ENCODE assay signal across 39 cellular contexts in genomic region chr3:174783502-174783901, GRCh38.
"Had no signal": no experiment of that assay in that cellular context is flagged by ENCODE, and none has a peak within 500 bp of the region (broad histone marks: within the 10 kb centered on the region; RNA-seq: fewer than 3 reads in every experiment).

No MANE protein-coding gene starts in this region.

- H3K36me3 ChIP-seq: adrenal gland, ascending aorta, brain microvascular endothelial cell, breast epithelium, cardiac muscle cell had no signal

- H3K27me3 ChIP-seq: adrenal gland, ascending aorta, body of pancreas, brain microvascular endothelial cell, breast epithelium, cardiac muscle cell had no signal

- ATAC-seq: activated naive CD4-positive, alpha-beta T cell treated with anti-CD3 and anti-CD28 coated beads, Interleukin-2, amount 50 U/mL, for 72 hours; activated naive CD8-positive, alpha-beta T cell treated with anti-CD3 and anti-CD28 coated beads, Interleukin-2, amount 50 U/mL, for 24 hours; activated T-cell treated with anti-CD3 and anti-CD28 coated beads, Interleukin-2, amount 50 U/mL, for 4 hours; activated T-cell treated with anti-CD3 and anti-CD28 coated beads, Interleukin-2, amount 50 U/mL, for 72 hours; activated T-helper 17 cell treated with anti-CD3 and anti-CD28 coated beads, Interleukin-2, amount 50 U/mL, for 72 hours; body of pancreas had no signal

- H3K36me3 Mint-ChIP-seq: activated naive CD4-positive, alpha-beta T cell treated with anti-CD3 and anti-CD28 coated beads, Interleukin-2, amount 10 ng/mL, durations not matched to agents 7 days and 5 days; activated naive CD4-positive, alpha-beta T cell treated with anti-CD3 and anti-CD28 coated beads, Interleukin-2, amount 50 U/mL, for 24 hours; activated naive CD4-positive, alpha-beta T cell treated with anti-CD3 and anti-CD28 coated beads, Interleukin-2, amount 50 U/mL, for 72 hours; activated naive CD8-positive, alpha-beta T cell; activated naive CD8-positive, alpha-beta T cell treated with anti-CD3 and anti-CD28 coated beads for 36 hours; activated naive CD8-positive, alpha-beta T cell treated with anti-CD3 and anti-CD28 coated beads, Interleukin-2, amount 10 ng/mL, durations not matched to agents 7 days and 5 days; brain had no signal

- H3K9me3 ChIP-seq: adrenal gland, ascending aorta, body of pancreas, breast epithelium had no signal

- H3K27ac ChIP-seq: adrenal gland, ascending aorta, body of pancreas, brain microvascular endothelial cell, breast epithelium, cardiac muscle cell had no signal

- H3K4me3 Mint-ChIP-seq: activated naive CD4-positive, alpha-beta T cell treated with anti-CD3 and anti-CD28 coated beads for 36 hours; activated naive CD4-positive, alpha-beta T cell treated with anti-CD3 and anti-CD28 coated beads, Interleukin-2, amount 10 ng/mL, durations not matched to agents 7 days and 5 days; activated naive CD4-positive, alpha-beta T cell treated with anti-CD3 and anti-CD28 coated beads, Interleukin-2, amount 50 U/mL, for 24 hours; activated naive CD8-positive, alpha-beta T cell; activated naive CD8-positive, alpha-beta T cell treated with anti-CD3 and anti-CD28 coated beads for 36 hours; activated naive CD8-positive, alpha-beta T cell treated with anti-CD3 and anti-CD28 coated beads, Interleukin-2, amount 10 ng/mL, durations not matched to agents 7 days and 5 days; activated naive CD8-positive, alpha-beta T cell treated with anti-CD3 and anti-CD28 coated beads, Interleukin-2, amount 50 U/mL, for 24 hours; activated T-cell treated with anti-CD3 and anti-CD28 coated beads, Interleukin-2, amount 50 U/mL, for 24 hours; activated T-cell treated with anti-CD3 and anti-CD28 coated beads, Interleukin-2, amount 50 U/mL, for 4 hours; activated T-cell treated with anti-CD3 and anti-CD28 coated beads, Interleukin-2, amount 50 U/mL, for 72 hours; activated T-helper 1 cell treated with anti-CD3 and anti-CD28 coated beads, Interleukin-12 subunit alpha, Interleukin-12 subunit beta, Interleukin-2, Interleukin-4 antibody, amounts not matched to agents 30 ng/mL and 10 ng/mL and 1 ng/mL, durations not matched to agents 14 hours and 24 hours and 36 hours; activated T-helper 17 cell treated with anti-CD3 and anti-CD28 coated beads, Interleukin-2, amount 50 U/mL, for 72 hours; brain; central memory CD8-positive, alpha-beta T cell had no signal

- H3K4me1 Mint-ChIP-seq: activated naive CD4-positive, alpha-beta T cell treated with anti-CD3 and anti-CD28 coated beads, Interleukin-2, amount 10 ng/mL, durations not matched to agents 7 days and 5 days; activated naive CD4-positive, alpha-beta T cell treated with anti-CD3 and anti-CD28 coated beads, Interleukin-2, amount 50 U/mL, for 24 hours; activated naive CD8-positive, alpha-beta T cell treated with anti-CD3 and anti-CD28 coated beads for 36 hours; activated naive CD8-positive, alpha-beta T cell treated with anti-CD3 and anti-CD28 coated beads, Interleukin-2, amount 10 ng/mL, durations not matched to agents 7 days and 5 days; activated naive CD8-positive, alpha-beta T cell treated with anti-CD3 and anti-CD28 coated beads, Interleukin-2, amount 50 U/mL, for 24 hours; activated T-helper 17 cell treated with anti-CD3 and anti-CD28 coated beads, Interleukin-2, amount 50 U/mL, for 72 hours; brain; central memory CD8-positive, alpha-beta T cell had no signal

- H3K4me1 ChIP-seq: adrenal gland, ascending aorta, body of pancreas, breast epithelium had no signal

- H3K4me3 ChIP-seq: adrenal gland, ascending aorta, body of pancreas, breast epithelium, cardiac muscle cell had no signal

- H3K27ac Mint-ChIP-seq: activated naive CD4-positive, alpha-beta T cell treated with anti-CD3 and anti-CD28 coated beads for 36 hours; activated naive CD4-positive, alpha-beta T cell treated with anti-CD3 and anti-CD28 coated beads, Interleukin-2, amount 10 ng/mL, durations not matched to agents 7 days and 5 days; activated naive CD4-positive, alpha-beta T cell treated with anti-CD3 and anti-CD28 coated beads, Interleukin-2, amount 50 U/mL, for 24 hours; activated naive CD4-positive, alpha-beta T cell treated with anti-CD3 and anti-CD28 coated beads, Interleukin-2, amount 50 U/mL, for 72 hours; activated naive CD8-positive, alpha-beta T cell; activated naive CD8-positive, alpha-beta T cell treated with anti-CD3 and anti-CD28 coated beads for 36 hours; activated naive CD8-positive, alpha-beta T cell treated with anti-CD3 and anti-CD28 coated beads, Interleukin-2, amount 10 ng/mL, durations not matched to agents 7 days and 5 days; activated naive CD8-positive, alpha-beta T cell treated with anti-CD3 and anti-CD28 coated beads, Interleukin-2, amount 50 U/mL, for 24 hours; activated T-cell treated with anti-CD3 and anti-CD28 coated beads, Interleukin-2, amount 50 U/mL, for 24 hours; activated T-cell treated with anti-CD3 and anti-CD28 coated beads, Interleukin-2, amount 50 U/mL, for 72 hours; activated T-helper 1 cell treated with anti-CD3 and anti-CD28 coated beads, Interleukin-12 subunit alpha, Interleukin-12 subunit beta, Interleukin-2, Interleukin-4 antibody, amounts not matched to agents 30 ng/mL and 10 ng/mL and 1 ng/mL, durations not matched to agents 14 hours and 24 hours and 36 hours; activated T-helper 17 cell treated with anti-CD3 and anti-CD28 coated beads, Interleukin-2, amount 50 U/mL, for 72 hours; activated T-helper 2 cell treated with anti-CD3 and anti-CD28 coated beads, Interferon-gamma antibody, Interleukin-2, Interleukin-4, amounts not matched to agents 10 μg/mL and 5 μg/mL and 100 μg/mL, durations not matched to agents 14 hours and 24 hours and 36 hours; brain had no signal

- DNase-seq: activated effector memory CD4-positive, alpha-beta T cell treated with anti-CD3 and anti-CD28 coated beads, Interleukin-2, amount 50 U/mL, for 16 hours; activated effector memory CD4-positive, alpha-beta T cell treated with Interleukin-2 at 50 U/mL for 16 hours; activated gamma-delta T cell; activated gamma-delta T cell treated with Interleukin-2 at 50 U/mL for 16 hours; activated naive CD4-positive, alpha-beta T cell; activated naive CD4-positive, alpha-beta T cell treated with anti-CD3 and anti-CD28 coated beads for 36 hours; activated naive CD4-positive, alpha-beta T cell treated with anti-CD3 and anti-CD28 coated beads, Interleukin-2, amount 10 ng/mL, durations not matched to agents 7 days and 5 days; activated naive CD4-positive, alpha-beta T cell treated with anti-CD3 and anti-CD28 coated beads, Interleukin-2, amount 50 U/mL, for 16 hours; activated naive CD4-positive, alpha-beta T cell treated with Interleukin-2 at 50 U/mL for 16 hours; activated naive CD8-positive, alpha-beta T cell treated with anti-CD3 and anti-CD28 coated beads for 36 hours; activated naive CD8-positive, alpha-beta T cell treated with anti-CD3 and anti-CD28 coated beads, Interleukin-2, amount 10 ng/mL, durations not matched to agents 7 days and 5 days; activated naive CD8-positive, alpha-beta T cell treated with anti-CD3 and anti-CD28 coated beads, Interleukin-2, amount 50 U/mL, for 24 hours; activated T-cell treated with anti-CD3 and anti-CD28 coated beads, Interleukin-2, amount 50 U/mL, for 24 hours; activated T-cell treated with anti-CD3 and anti-CD28 coated beads, Interleukin-2, amount 50 U/mL, for 4 hours; activated T-cell treated with anti-CD3 and anti-CD28 coated beads, Interleukin-2, amount 50 U/mL, for 48 hours; activated T-cell treated with anti-CD3 and anti-CD28 coated beads, Interleukin-2, amount 50 U/mL, for 72 hours; adrenal gland; amniotic stem cell; amygdala; anterior cingulate cortex; aorta; body of pancreas; brain microvascular endothelial cell; caudate nucleus; central memory CD4-positive, alpha-beta T cell; cerebellar nuclear complex had no signal

- H3K9me3 Mint-ChIP-seq: activated naive CD4-positive, alpha-beta T cell treated with anti-CD3 and anti-CD28 coated beads, Interleukin-2, amount 50 U/mL, for 24 hours; activated naive CD8-positive, alpha-beta T cell treated with anti-CD3 and anti-CD28 coated beads, Interleukin-2, amount 50 U/mL, for 24 hours; activated T-cell treated with anti-CD3 and anti-CD28 coated beads, Interleukin-2, amount 50 U/mL, for 4 hours had no signal

- H3K27me3 Mint-ChIP-seq: activated naive CD4-positive, alpha-beta T cell treated with anti-CD3 and anti-CD28 coated beads, Interleukin-2, amount 10 ng/mL, durations not matched to agents 7 days and 5 days; activated naive CD4-positive, alpha-beta T cell treated with anti-CD3 and anti-CD28 coated beads, Interleukin-2, amount 50 U/mL, for 24 hours; activated naive CD8-positive, alpha-beta T cell; activated naive CD8-positive, alpha-beta T cell treated with anti-CD3 and anti-CD28 coated beads for 36 hours; activated naive CD8-positive, alpha-beta T cell treated with anti-CD3 and anti-CD28 coated beads, Interleukin-2, amount 10 ng/mL, durations not matched to agents 7 days and 5 days; activated naive CD8-positive, alpha-beta T cell treated with anti-CD3 and anti-CD28 coated beads, Interleukin-2, amount 50 U/mL, for 24 hours; activated T-cell treated with anti-CD3 and anti-CD28 coated beads, Interleukin-2, amount 50 U/mL, for 24 hours; activated T-helper 17 cell treated with anti-CD3 and anti-CD28 coated beads, Interleukin-2, amount 50 U/mL, for 72 hours; central memory CD8-positive, alpha-beta T cell had no signal

- FAIRE-seq: astrocyte, bronchial epithelial cell had no signal
